In the genomic region with DNA sequence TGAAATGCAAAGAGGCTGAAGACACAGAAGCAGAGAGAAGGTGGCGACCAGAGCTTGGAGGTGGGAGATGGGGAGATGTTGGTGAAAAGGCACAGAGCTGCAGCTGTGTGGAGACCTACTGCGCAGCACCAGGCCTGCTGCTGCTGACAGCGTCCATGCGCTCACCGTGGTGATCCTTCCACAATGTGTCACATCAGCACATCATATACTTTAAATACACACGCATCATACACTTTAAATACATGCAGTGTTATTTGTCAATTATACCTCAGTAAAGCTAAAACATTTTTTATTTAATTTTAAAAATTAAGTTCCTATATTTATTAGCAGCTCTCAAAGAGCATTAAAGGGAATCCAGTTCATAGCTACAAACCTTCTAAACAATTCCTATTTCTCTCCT, we compare ENCODE assay signal across 2 cellular contexts.
TF ChIP-seq lines count a peak whose summit lies in the region.

No MANE protein-coding gene starts in this region.

TF ChIP-seq in HepG2, 621 proteins besides CTCF, POLR2A, EP300 and RAD21:
- peak; percentile 48 to 77; a peak in 2 of 4 replicates for TF ChIP-seq MAFK (conservative IDR thresholded peaks at IDR 0.05 in 1 of 2, IDR thresholded peaks at IDR 0.05 in 1 of 2; ENCODE audit: low read length in 2 of 2)
- TF ChIP-seq SOX5 (CRISPR knock-in tag; IDR thresholded peaks at IDR 0.05; ENCODE audit: borderline replicate concordance) = no peak
- no peak for TF ChIP-seq GFI1 (CRISPR knock-in tag; IDR thresholded peaks at IDR 0.05; ENCODE audit: borderline replicate concordance)
- TF ChIP-seq MAFF (IDR thresholded peaks at IDR 0.05; ENCODE audit: low read depth, low read length) = peak; percentile 56
- TF ChIP-seq SRSF4 (IDR thresholded peaks at IDR 0.05; ENCODE audit: low read depth, low read length, poor library complexity, severe bottlenecking) = no peak
- TF ChIP-seq CBX1 (IDR thresholded peaks at IDR 0.05; ENCODE audit: low read depth) = no peak
- TF ChIP-seq, protein P1, sequence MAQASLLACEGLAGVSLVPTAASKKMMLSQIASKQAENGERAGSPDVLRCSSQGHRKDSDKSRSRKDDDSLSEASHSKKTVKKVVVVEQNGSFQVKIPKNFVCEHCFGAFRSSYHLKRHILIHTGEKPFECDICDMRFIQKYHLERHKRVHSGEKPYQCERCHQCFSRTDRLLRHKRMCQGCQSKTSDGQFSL (CRISPR knock-in tag; IDR thresholded peaks at IDR 0.05) = no peak
- TF ChIP-seq, protein P2, sequence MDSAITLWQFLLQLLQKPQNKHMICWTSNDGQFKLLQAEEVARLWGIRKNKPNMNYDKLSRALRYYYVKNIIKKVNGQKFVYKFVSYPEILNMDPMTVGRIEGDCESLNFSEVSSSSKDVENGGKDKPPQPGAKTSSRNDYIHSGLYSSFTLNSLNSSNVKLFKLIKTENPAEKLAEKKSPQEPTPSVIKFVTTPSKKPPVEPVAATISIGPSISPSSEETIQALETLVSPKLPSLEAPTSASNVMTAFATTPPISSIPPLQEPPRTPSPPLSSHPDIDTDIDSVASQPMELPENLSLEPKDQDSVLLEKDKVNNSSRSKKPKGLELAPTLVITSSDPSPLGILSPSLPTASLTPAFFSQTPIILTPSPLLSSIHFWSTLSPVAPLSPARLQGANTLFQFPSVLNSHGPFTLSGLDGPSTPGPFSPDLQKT (CRISPR knock-in tag; IDR thresholded peaks at IDR 0.05; ENCODE audit: borderline replicate concordance) = no peak
- no peak for TF ChIP-seq ZNF547 (CRISPR knock-in tag; IDR thresholded peaks at IDR 0.05)
- TF ChIP-seq LCORL (IDR thresholded peaks at IDR 0.05) = no peak
- no peak for TF ChIP-seq LCORL (CRISPR knock-in tag; IDR thresholded peaks at IDR 0.05)

TF ChIP-seq in K562, 482 proteins besides CTCF, POLR2A, EP300 and RAD21:
- TF ChIP-seq ZNF165 (CRISPR knock-in tag; IDR thresholded peaks at IDR 0.05; ENCODE audit: borderline replicate concordance) (no peak), MAFG (tag; conservative IDR thresholded peaks at IDR 0.05) (peak; percentile 20; the same call in 1 of the 2 replicates)
- TF ChIP-seq, protein P3, sequence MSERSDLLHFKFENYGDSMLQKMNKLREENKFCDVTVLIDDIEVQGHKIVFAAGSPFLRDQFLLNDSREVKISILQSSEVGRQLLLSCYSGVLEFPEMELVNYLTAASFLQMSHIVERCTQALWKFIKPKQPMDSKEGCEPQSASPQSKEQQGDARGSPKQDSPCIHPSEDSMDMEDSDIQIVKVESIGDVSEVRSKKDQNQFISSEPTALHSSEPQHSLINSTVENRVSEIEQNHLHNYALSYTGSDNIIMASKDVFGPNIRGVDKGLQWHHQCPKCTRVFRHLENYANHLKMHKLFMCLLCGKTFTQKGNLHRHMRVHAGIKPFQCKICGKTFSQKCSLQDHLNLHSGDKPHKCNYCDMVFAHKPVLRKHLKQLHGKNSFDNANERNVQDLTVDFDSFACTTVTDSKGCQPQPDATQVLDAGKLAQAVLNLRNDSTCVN (CRISPR knock-in tag; IDR thresholded peaks at IDR 0.05) = no peak
TF ChIP-seq in K562: peak in this region for 1.
